18 cellular contexts compared by ENCODE assay signal in genomic region chr4:140659935-140660710, GRCh38.
DNase-seq lines count a peak whose midpoint lies in the region; ATAC-seq, FAIRE-seq and TF ChIP-seq lines count a peak whose summit lies in the region.
"Had no signal": no experiment of that assay in that cellular context is flagged by ENCODE, and none has a peak within 500 bp of the region (broad histone marks: within the 10 kb centered on the region; RNA-seq: fewer than 3 reads in every experiment).

No MANE protein-coding gene starts in this region.

- H3K36me3 ChIP-seq in HAP-1 (replicated peaks) (peaks cover 48% of the 10 kb centered on the region), adrenal gland (replicated peaks in 1 of 2) (peaks cover 0 to 59% of the 10 kb centered on the region in 2 donors)

- H3K36me3 Mint-ChIP-seq in natural killer cell = no peaks in the 10 kb centered on the region

- no peak for FAIRE-seq in H54 (lab: Jason Lieb, UNC)
- FAIRE-seq: GM19239 had no signal

- ATAC-seq in natural killer cell = no peak
- no peak for ATAC-seq in SK-N-SH treated with all-trans-retinoic acid at 6 μM for 48 hours
- ATAC-seq: HCT116 had no signal

- H3K4me1 ChIP-seq in HAP-1 (peaks cover 15% of the 10 kb centered on the region), adrenal gland (replicated peaks in 1 of 2) (no peaks in the 10 kb centered on the region)
- H3K4me1 ChIP-seq: Peyer's patch had no signal

- H3K27ac Mint-ChIP-seq in natural killer cell = no peak overlapping the region

- no peak overlapping the region for H3K4me3 Mint-ChIP-seq in natural killer cell

- intact Hi-C loops in natural killer cell (cut with micrococcal nuclease) = no loop called here
- intact Hi-C loops in adrenal gland (cut with DNase I) = no loop called here

- WGBS in adrenal gland, 4 donors = 88 to 97% (median 91%) methylated on average over 6 of the region's 6 CpGs

- H3K27me3 ChIP-seq in HAP-1 (ENCODE audit: low read depth) (no peaks in the 10 kb centered on the region), adrenal gland (no peaks in the 10 kb centered on the region)
- H3K27me3 ChIP-seq: Peyer's patch had no signal

- H3K4me1 Mint-ChIP-seq in natural killer cell = peaks cover 0 to 5% of the 10 kb centered on the region in 2 donors

- H3K9me3 ChIP-seq in HAP-1 = no peaks in the 10 kb centered on the region
- H3K9me3 ChIP-seq in adrenal gland (replicated peaks in 1 of 3) = no peaks in the 10 kb centered on the region
- H3K9me3 ChIP-seq: Peyer's patch had no signal

- TF ChIP-seq POLR2A in H54 (IDR thresholded peaks at IDR 0.05; ENCODE audit: low read depth, low read length) (no peak), adrenal gland (IDR thresholded peaks at IDR 0.05) (no peak)

- H3K27me3 Mint-ChIP-seq in natural killer cell (ENCODE audit: low read depth in 2 of 2) = peaks cover 5 to 18% of the 10 kb centered on the region in 2 donors

- no peak overlapping the region for H3K27ac ChIP-seq in adrenal gland
- H3K27ac ChIP-seq: Peyer's patch had no signal

- no peaks in the 10 kb centered on the region for H3K9me3 Mint-ChIP-seq in natural killer cell

- peak; percentile 50 to 93 for DNase-seq in HAP-1 (ENCODE audit: low spot score in 2 of 2)
- peak; percentile 47 for DNase-seq in astrocyte of the hippocampus (ENCODE audit: low read depth, low spot score)
- DNase-seq in iris pigment epithelial cell (ENCODE audit: low read depth) = peak; percentile 21
- peak; percentile 49 for DNase-seq in renal cortical epithelial cell (ENCODE audit: low read depth)
- no peak for DNase-seq in natural killer cell
- DNase-seq in H54 (ENCODE audit: insufficient read length, low spot score) = no peak
- DNase-seq in adrenal gland = no peak
- DNase-seq: C1 segment of cervical spinal cord, DND-41, KG1, NCI-H1436 treated with DMSO at 0.1 percent for 48 hours, NCI-H2081, NCI-H510A treated with DMSO at 0.1 percent for 48 hours, Peyer's patch, SHP77 treated with DMSO at 0.1 percent for 48 hours had no signal

- TF ChIP-seq CTCF in natural killer cell (IDR thresholded peaks at IDR 0.05) (no peak), adrenal gland (IDR thresholded peaks at IDR 0.05) (no peak)

- no peak overlapping the region for H3K4me3 ChIP-seq in HAP-1
- no peak overlapping the region for H3K4me3 ChIP-seq in adrenal gland
- H3K4me3 ChIP-seq: Peyer's patch had no signal

- in situ Hi-C loops in HAP-1 (cut with MboI; ENCODE audit: low sequenced_read_pairs) = no loop called here

TF ChIP-seq in SK-N-SH treated with all-trans-retinoic acid at 6 μM for 48 hours, 23 proteins besides CTCF, POLR2A, EP300 and RAD21:
- no peak for TF ChIP-seq PPARA (CRISPR knock-in tag; IDR thresholded peaks at IDR 0.05; ENCODE audit: borderline replicate concordance)
- TF ChIP-seq CSRNP3 (CRISPR knock-in tag; IDR thresholded peaks at IDR 0.05) = no peak
- no peak for TF ChIP-seq TSHZ2 (CRISPR knock-in tag; IDR thresholded peaks at IDR 0.05)
- TF ChIP-seq TOX (CRISPR knock-in tag; IDR thresholded peaks at IDR 0.05; ENCODE audit: borderline replicate concordance) = no peak

Comparison
In these comparisons a context has a peak if more than half of its experiments do, and no peak if none do; other contexts are left out.
1. DNase-seq: peak in HAP-1 (2 of 2), astrocyte of the hippocampus (single experiment), iris pigment epithelial cell (single experiment) and renal cortical epithelial cell (single experiment); none in natural killer cell (single experiment), H54 (single experiment) and adrenal gland (0 of 7).